38 cellular contexts compared by ENCODE assay signal in genomic region chr5:100456615-100457014, GRCh38.
"Had no signal": no experiment of that assay in that cellular context is flagged by ENCODE, and none has a peak within 500 bp of the region (broad histone marks: within the 10 kb centered on the region; RNA-seq: fewer than 3 reads in every experiment).

No MANE protein-coding gene starts in this region.

- H3K4me1 Mint-ChIP-seq: activated B cell treated with CpG ODN at 0.5 μM for 24 hours had no signal

- FAIRE-seq: astrocyte had no signal

- H3K36me3 ChIP-seq: adrenal gland, breast epithelium, MG63, Peyer's patch, SJSA1 had no signal

- H3K4me3 Mint-ChIP-seq: activated B cell treated with CpG ODN at 0.5 μM for 24 hours; activated CD4-positive, alpha-beta memory T cell treated with anti-CD3 and anti-CD28 coated beads for 36 hours; activated naive CD4-positive, alpha-beta T cell treated with anti-CD3 and anti-CD28 coated beads for 36 hours; activated T-cell treated with anti-CD3 and anti-CD28 coated beads, Interleukin-2, amount 50 U/mL, for 4 hours; activated T-helper 1 cell treated with anti-CD3 and anti-CD28 coated beads, Interleukin-12 subunit alpha, Interleukin-12 subunit beta, Interleukin-2, Interleukin-4 antibody, amounts not matched to agents 30 ng/mL and 10 ng/mL and 1 ng/mL, durations not matched to agents 14 hours and 24 hours and 36 hours had no signal

- H3K4me3 ChIP-seq: adrenal gland, body of pancreas, breast epithelium, MG63, Peyer's patch, SJSA1 had no signal

- H3K4me1 ChIP-seq: adrenal gland, body of pancreas, breast epithelium, Peyer's patch, SJSA1 had no signal

- H3K9me3 Mint-ChIP-seq: activated B cell treated with CpG ODN at 0.5 μM for 24 hours; activated T-cell treated with anti-CD3 and anti-CD28 coated beads, Interleukin-2, amount 50 U/mL, for 4 hours had no signal

- H3K36me3 Mint-ChIP-seq: activated CD4-positive, alpha-beta memory T cell treated with anti-CD3 and anti-CD28 coated beads for 36 hours; activated naive CD4-positive, alpha-beta T cell treated with anti-CD3 and anti-CD28 coated beads, Interleukin-2, amount 50 U/mL, for 72 hours had no signal

- H3K27me3 ChIP-seq: adrenal gland, body of pancreas, breast epithelium, Peyer's patch, SJSA1 had no signal

- H3K27ac ChIP-seq: adrenal gland, body of pancreas, breast epithelium, Peyer's patch, SJSA1, VCaP had no signal

- H3K9me3 ChIP-seq: adrenal gland, body of pancreas, breast epithelium, MG63, Peyer's patch, SJSA1 had no signal

- H3K27ac Mint-ChIP-seq: activated B cell treated with CpG ODN at 0.5 μM for 24 hours; activated CD4-positive, alpha-beta memory T cell treated with anti-CD3 and anti-CD28 coated beads for 36 hours; activated naive CD4-positive, alpha-beta T cell treated with anti-CD3 and anti-CD28 coated beads for 36 hours; activated naive CD4-positive, alpha-beta T cell treated with anti-CD3 and anti-CD28 coated beads, Interleukin-2, amount 50 U/mL, for 72 hours; activated T-helper 1 cell treated with anti-CD3 and anti-CD28 coated beads, Interleukin-12 subunit alpha, Interleukin-12 subunit beta, Interleukin-2, Interleukin-4 antibody, amounts not matched to agents 30 ng/mL and 10 ng/mL and 1 ng/mL, durations not matched to agents 14 hours and 24 hours and 36 hours had no signal

- DNase-seq: activated B cell treated with CpG ODN at 0.5 μM for 24 hours; activated CD4-positive, alpha-beta memory T cell treated with anti-CD3 and anti-CD28 coated beads for 36 hours; activated CD4-positive, alpha-beta T cell treated with anti-CD3 and anti-CD28 coated beads for 4 hours; activated CD4-positive, alpha-beta T cell treated with anti-CD3 and anti-CD28 coated beads, Interleukin-2, amount 50 U/mL, for 1 hour; activated CD4-positive, CD25-positive, alpha-beta regulatory T cell treated with anti-CD3 and anti-CD28 coated beads, Interleukin-2, amount 50 U/mL, for 72 hours; activated CD8-positive, alpha-beta memory T cell treated with anti-CD3 and anti-CD28 coated beads, Interleukin-2, amount 50 U/mL, for 4 hours; activated gamma-delta T cell treated with Interleukin-2 at 50 U/mL for 16 hours; activated naive CD4-positive, alpha-beta T cell treated with anti-CD3 and anti-CD28 coated beads for 36 hours; activated T-cell treated with anti-CD3 and anti-CD28 coated beads for 4 hours; activated T-cell treated with anti-CD3 and anti-CD28 coated beads, Interleukin-2, amount 50 U/mL, for 4 hours; adrenal gland; body of pancreas; Kasumi-1; KG1; MG63; NCI-H1048; NCI-H1105 treated with DMSO at 0.1 percent for 48 hours; NCI-H1436; NCI-H1694; NCI-H1930; NCI-H2081 treated with DMSO at 0.1 percent for 48 hours; NCI-H345; NCI-H524 treated with DMSO at 0.1 percent for 48 hours; NK-92 treated with Interleukin-12 subunit alpha and Interleukin-12 subunit beta, amount 100 ng/mL, for 24 hours; PC-3; Peyer's patch; RPMI8226; SHP77 treated with DMSO at 0.1 percent for 48 hours; SW 1271; T-helper 1 cell; T-helper 2 cell; T-helper 9 cell had no signal

- H3K27me3 Mint-ChIP-seq: activated B cell treated with CpG ODN at 0.5 μM for 24 hours; activated CD4-positive, alpha-beta memory T cell treated with anti-CD3 and anti-CD28 coated beads for 36 hours had no signal

- ATAC-seq: activated naive CD4-positive, alpha-beta T cell treated with anti-CD3 and anti-CD28 coated beads, Interleukin-2, amount 50 U/mL, for 72 hours; activated T-cell treated with anti-CD3 and anti-CD28 coated beads, Interleukin-2, amount 50 U/mL, for 4 hours; body of pancreas; PC-3 had no signal
